ENCODE assay signal across 9 cellular contexts in the genomic region with DNA sequence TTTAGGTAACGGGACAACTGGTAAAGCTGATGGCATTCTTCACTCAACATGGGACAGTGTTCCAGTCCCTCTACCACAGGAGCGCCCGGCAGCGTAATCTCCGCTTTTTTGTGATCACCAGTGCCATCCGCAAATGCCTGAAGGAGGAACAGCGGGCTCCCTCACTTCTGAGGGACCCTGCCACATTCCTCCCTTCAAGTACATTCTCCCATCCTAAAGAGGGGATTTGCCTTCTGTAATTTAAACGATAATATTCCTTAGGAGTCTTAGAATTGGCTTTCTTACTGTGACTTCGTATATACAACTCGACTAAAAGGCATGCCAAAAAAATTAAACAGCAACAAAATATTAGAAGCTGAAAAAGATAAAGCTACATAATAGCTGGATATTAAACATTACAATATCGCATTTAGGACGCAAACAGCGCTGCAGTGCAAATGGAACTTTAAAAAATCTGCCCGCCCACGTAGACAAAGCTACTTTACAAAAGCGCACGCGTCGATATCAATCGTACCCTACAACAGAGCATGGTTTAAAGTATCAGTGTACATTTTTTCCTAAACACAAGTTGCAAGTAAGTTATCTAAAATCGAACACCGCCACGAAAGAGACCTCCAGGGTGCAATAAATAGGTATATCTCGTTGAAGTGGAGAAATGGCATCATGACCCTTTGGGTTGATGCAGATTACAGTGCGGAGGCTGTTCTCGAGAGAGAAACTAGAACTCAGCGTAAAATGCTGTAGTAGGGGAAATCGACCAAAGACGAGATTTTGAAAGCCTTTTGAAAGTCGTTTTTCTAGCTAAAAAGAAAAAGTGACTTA.
DNase-seq lines count a peak whose midpoint lies in the region; ATAC-seq and TF ChIP-seq lines count a peak whose summit lies in the region.
"Had no signal": no experiment of that assay in that cellular context is flagged by ENCODE, and none has a peak within 500 bp of the region (broad histone marks: within the 10 kb centered on the region; RNA-seq: fewer than 3 reads in every experiment).

No MANE protein-coding gene starts in this region.

- H3K27ac ChIP-seq in parathyroid adenoma = no peak overlapping the region

- H3K4me3 ChIP-seq in fibroblast of mammary gland (ENCODE audit: control insufficient read depth, low read depth, low read length) (peak overlapping the region; percentile 40), parathyroid adenoma (ENCODE audit: low read depth, low read length) (peak overlapping the region; percentile 35)

- TF ChIP-seq CTCF in fibroblast of mammary gland (conservative IDR thresholded peaks at IDR 0.05; ENCODE audit: control insufficient read depth, insufficient read depth, low read depth, low read length) = no peak
- TF ChIP-seq CTCF in parathyroid adenoma (IDR thresholded peaks at IDR 0.05) = no peak

- H3K79me2 ChIP-seq in parathyroid adenoma = no peaks in the 10 kb centered on the region

- peak overlapping the region; percentile 34 for H2AFZ ChIP-seq in parathyroid adenoma

- H3K9ac ChIP-seq in parathyroid adenoma = no peak overlapping the region

- H3K4me2 ChIP-seq in parathyroid adenoma (ENCODE audit: low read length) = peak overlapping the region; percentile 47

- no peak for ATAC-seq in HG03175 (IDR thresholded peaks at IDR 0.05; ENCODE audit: unreplicated experiment)

- DNase-seq in NCI-H524 (lab: John Stamatoyannopoulos, UW) (peak; percentile 56 to 72), NCI-H524 treated with DMSO at 0.1 percent for 48 hours (lab: John Stamatoyannopoulos, UW) (no peak), NCI-H69 (lab: John Stamatoyannopoulos, UW) (peak; percentile 9), fibroblast of mammary gland (ENCODE audit: low read depth) (peak; percentile 23), NCI-H2107 treated with DMSO at 0.1 percent for 48 hours (lab: John Stamatoyannopoulos, UW; ENCODE audit: unreplicated experiment) (no peak)
- no peak for DNase-seq in activated T-cell treated with anti-CD3 and anti-CD28 coated beads, Interleukin-2, amount 50 U/mL, for 48 hours
- DNase-seq: CD4-positive, CD25-positive, alpha-beta regulatory T cell had no signal

- H3K27me3 ChIP-seq in parathyroid adenoma (ENCODE audit: control insufficient read depth, insufficient read depth, low read length) = peaks cover 11% of the 10 kb centered on the region

- no peaks in the 10 kb centered on the region for H3K4me1 ChIP-seq in parathyroid adenoma

- no peaks in the 10 kb centered on the region for H3K36me3 ChIP-seq in parathyroid adenoma (ENCODE audit: control insufficient read depth, insufficient read depth, low read length)

- no peaks in the 10 kb centered on the region for H3K9me3 ChIP-seq in parathyroid adenoma (ENCODE audit: control insufficient read depth, low read length)

Comparison
In these comparisons a context has a peak if more than half of its experiments do, and no peak if none do; other contexts are left out.
1. DNase-seq: peak in NCI-H524 (2 of 2), NCI-H69 (single experiment) and fibroblast of mammary gland (single experiment); none in NCI-H524 treated with DMSO at 0.1 percent for 48 hours (single experiment), NCI-H2107 treated with DMSO at 0.1 percent for 48 hours (single experiment) and activated T-cell treated with anti-CD3 and anti-CD28 coated beads, Interleukin-2, amount 50 U/mL, for 48 hours (0 of 2).